13 cellular contexts compared by ENCODE assay signal in the genomic region with DNA sequence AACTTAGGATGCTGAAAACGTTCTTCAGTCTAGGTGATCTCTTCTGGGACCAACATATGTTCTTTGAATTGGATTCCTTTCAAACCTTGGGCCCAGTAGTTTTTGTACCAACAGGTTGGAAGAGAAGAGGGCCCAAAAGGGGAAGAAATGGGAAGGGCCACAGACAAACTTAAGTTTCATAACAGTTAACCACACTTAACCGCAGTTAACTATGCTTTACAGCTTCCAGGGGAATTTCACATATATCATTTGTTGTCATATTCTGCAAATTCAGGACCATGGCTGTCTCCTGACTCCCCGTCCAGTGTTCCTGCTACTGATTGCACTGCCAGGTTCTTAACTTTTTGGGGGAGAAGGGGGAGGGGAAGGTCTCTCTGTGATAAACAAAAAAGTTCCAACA.
"Had no signal": no experiment of that assay in that cellular context is flagged by ENCODE, and none has a peak within 500 bp of the region (broad histone marks: within the 10 kb centered on the region; RNA-seq: fewer than 3 reads in every experiment).

No MANE protein-coding gene starts in this region.

- H3K4me1 ChIP-seq: parathyroid adenoma, vagina had no signal

- H3K4me3 ChIP-seq: tibial artery, vagina had no signal

- ATAC-seq: activated CD4-positive, CD25-positive, alpha-beta regulatory T cell treated with anti-CD3 and anti-CD28 coated beads, Interleukin-2, amount 50 U/mL, for 24 hours; activated naive CD4-positive, alpha-beta T cell treated with anti-CD3 and anti-CD28 coated beads, Interleukin-2, amount 50 U/mL, for 72 hours had no signal

- DNase-seq: activated T-cell treated with anti-CD3 and anti-CD28 coated beads, Interleukin-2, amount 50 U/mL, for 1 hour; amniotic stem cell; cerebellar nuclear complex; hippocampal formation; kidney glomerular epithelial cell; stimulated activated CD4-positive, alpha-beta T cell treated with anti-CD3 and anti-CD28 coated beads, Interleukin-4, amount 100 ng/mL, for 4 hours; tibial artery had no signal

- H3K27me3 Mint-ChIP-seq: brain had no signal

- H3K27ac ChIP-seq: parathyroid adenoma, tibial artery, vagina had no signal

- H3K27me3 ChIP-seq: tibial artery, vagina had no signal

- H3K36me3 Mint-ChIP-seq: activated naive CD4-positive, alpha-beta T cell treated with anti-CD3 and anti-CD28 coated beads, Interleukin-2, amount 50 U/mL, for 72 hours; brain had no signal

- H3K9me3 ChIP-seq: tibial artery, vagina had no signal

- H3K9me3 Mint-ChIP-seq: activated naive CD4-positive, alpha-beta T cell treated with anti-CD3 and anti-CD28 coated beads, Interleukin-2, amount 50 U/mL, for 72 hours had no signal

- H3K4me3 Mint-ChIP-seq: brain, mesothelial cell of epicardium had no signal

- H3K27ac Mint-ChIP-seq: activated naive CD4-positive, alpha-beta T cell treated with anti-CD3 and anti-CD28 coated beads, Interleukin-2, amount 50 U/mL, for 72 hours; brain; mesothelial cell of epicardium had no signal

- H3K36me3 ChIP-seq: tibial artery, vagina had no signal
